In genomic region chr9:7567687-7568086, GRCh38 we compare ENCODE assay signal across 6 cellular contexts.
"Had no signal": no experiment of that assay in that cellular context is flagged by ENCODE, and none has a peak within 500 bp of the region (broad histone marks: within the 10 kb centered on the region; RNA-seq: fewer than 3 reads in every experiment).

No MANE protein-coding gene starts in this region.

- H3K4me3 Mint-ChIP-seq: IgD-negative memory B cell had no signal

- H3K4me3 ChIP-seq: K562 had no signal

- H3K27ac Mint-ChIP-seq: IgD-negative memory B cell had no signal

- ATAC-seq: HepG2, K562 had no signal

- H3K27ac ChIP-seq: HL-60 had no signal

- H3K9me3 Mint-ChIP-seq: IgD-negative memory B cell had no signal

- DNase-seq: IMR-90, KBM-7 had no signal
